1 cellular context compared by ENCODE assay signal in the genomic region with DNA sequence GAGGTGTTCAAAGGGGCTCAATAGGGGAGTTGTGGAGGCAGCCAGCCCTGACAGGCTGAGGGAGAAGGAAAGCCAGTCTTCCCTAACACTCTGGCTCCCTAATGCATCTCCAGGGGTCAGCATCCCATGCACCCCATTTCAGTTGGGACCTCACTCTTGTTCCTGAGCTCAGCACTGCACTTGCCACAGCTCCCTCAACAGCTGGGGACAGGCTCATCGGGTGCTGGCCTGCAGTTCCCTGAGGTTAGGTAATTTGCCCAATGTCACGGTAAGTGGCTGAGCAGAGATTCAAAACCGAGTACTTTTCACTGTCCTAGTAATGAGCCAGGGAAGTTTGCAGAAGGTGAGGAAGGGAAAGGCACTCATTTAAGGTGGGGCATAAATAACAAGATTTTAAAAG.
TF ChIP-seq lines count a peak whose summit lies in the region.

No MANE protein-coding gene starts in this region.

TF ChIP-seq in HepG2, 621 proteins besides CTCF, POLR2A, EP300 and RAD21:
- TF ChIP-seq, protein P1, sequence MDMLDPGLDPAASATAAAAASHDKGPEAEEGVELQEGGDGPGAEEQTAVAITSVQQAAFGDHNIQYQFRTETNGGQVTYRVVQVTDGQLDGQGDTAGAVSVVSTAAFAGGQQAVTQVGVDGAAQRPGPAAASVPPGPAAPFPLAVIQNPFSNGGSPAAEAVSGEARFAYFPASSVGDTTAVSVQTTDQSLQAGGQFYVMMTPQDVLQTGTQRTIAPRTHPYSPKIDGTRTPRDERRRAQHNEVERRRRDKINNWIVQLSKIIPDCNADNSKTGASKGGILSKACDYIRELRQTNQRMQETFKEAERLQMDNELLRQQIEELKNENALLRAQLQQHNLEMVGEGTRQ (IDR thresholded peaks at IDR 0.05; ENCODE audit: low read depth, low read length) = no peak
- TF ChIP-seq, protein P1 (CRISPR knock-in tag; IDR thresholded peaks at IDR 0.05; ENCODE audit: borderline replicate concordance) = no peak
- TF ChIP-seq ZFX (CRISPR knock-in tag; IDR thresholded peaks at IDR 0.05; ENCODE audit: low read depth) (no peak), FOXO1 (CRISPR knock-in tag; IDR thresholded peaks at IDR 0.05) (no peak), ZNF468 (CRISPR knock-in tag; IDR thresholded peaks at IDR 0.05) (no peak), MEIS2 (CRISPR knock-in tag; IDR thresholded peaks at IDR 0.05) (no peak), GATAD1 (CRISPR knock-in tag; IDR thresholded peaks at IDR 0.05) (no peak), ZNF460 (CRISPR knock-in tag; IDR thresholded peaks at IDR 0.05; ENCODE audit: borderline replicate concordance) (no peak), ZNF382 (CRISPR knock-in tag; IDR thresholded peaks at IDR 0.05; ENCODE audit: borderline replicate concordance) (no peak), ATF2 (CRISPR knock-in tag; IDR thresholded peaks at IDR 0.05) (no peak), ZNF652 (CRISPR knock-in tag; IDR thresholded peaks at IDR 0.05; ENCODE audit: borderline replicate concordance, low read depth) (no peak), ZNF788 (CRISPR knock-in tag; IDR thresholded peaks at IDR 0.05; ENCODE audit: borderline replicate concordance) (no peak), ZNF3 (CRISPR knock-in tag; IDR thresholded peaks at IDR 0.05) (no peak), ZNF512 (CRISPR knock-in tag; IDR thresholded peaks at IDR 0.05) (no peak), MEIS1 (CRISPR knock-in tag; IDR thresholded peaks at IDR 0.05; ENCODE audit: borderline replicate concordance) (no peak), YY1 (IDR thresholded peaks at IDR 0.05; ENCODE audit: insufficient read depth, insufficient replicate concordance, low read depth, low read length) (no peak), SSRP1 (CRISPR knock-in tag; IDR thresholded peaks at IDR 0.05) (no peak), ZNF563 (CRISPR knock-in tag; IDR thresholded peaks at IDR 0.05) (no peak), NR2F6 (IDR thresholded peaks at IDR 0.05) (no peak), NR2F6 (CRISPR knock-in tag; IDR thresholded peaks at IDR 0.05) (no peak)
- TF ChIP-seq, protein P2, sequence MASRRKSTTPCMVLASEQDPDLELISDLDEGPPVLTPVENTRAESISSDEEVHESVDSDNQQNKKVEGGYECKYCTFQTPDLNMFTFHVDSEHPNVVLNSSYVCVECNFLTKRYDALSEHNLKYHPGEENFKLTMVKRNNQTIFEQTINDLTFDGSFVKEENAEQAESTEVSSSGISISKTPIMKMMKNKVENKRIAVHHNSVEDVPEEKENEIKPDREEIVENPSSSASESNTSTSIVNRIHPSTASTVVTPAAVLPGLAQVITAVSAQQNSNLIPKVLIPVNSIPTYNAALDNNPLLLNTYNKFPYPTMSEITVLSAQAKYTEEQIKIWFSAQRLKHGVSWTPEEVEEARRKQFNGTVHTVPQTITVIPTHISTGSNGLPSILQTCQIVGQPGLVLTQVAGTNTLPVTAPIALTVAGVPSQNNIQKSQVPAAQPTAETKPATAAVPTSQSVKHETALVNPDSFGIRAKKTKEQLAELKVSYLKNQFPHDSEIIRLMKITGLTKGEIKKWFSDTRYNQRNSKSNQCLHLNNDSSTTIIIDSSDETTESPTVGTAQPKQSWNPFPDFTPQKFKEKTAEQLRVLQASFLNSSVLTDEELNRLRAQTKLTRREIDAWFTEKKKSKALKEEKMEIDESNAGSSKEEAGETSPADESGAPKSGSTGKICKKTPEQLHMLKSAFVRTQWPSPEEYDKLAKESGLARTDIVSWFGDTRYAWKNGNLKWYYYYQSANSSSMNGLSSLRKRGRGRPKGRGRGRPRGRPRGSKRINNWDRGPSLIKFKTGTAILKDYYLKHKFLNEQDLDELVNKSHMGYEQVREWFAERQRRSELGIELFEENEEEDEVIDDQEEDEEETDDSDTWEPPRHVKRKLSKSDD (CRISPR knock-in tag; IDR thresholded peaks at IDR 0.05; ENCODE audit: low read depth) = no peak
